1 cellular context compared by ENCODE assay signal in genomic region chr6:140921366-140922226, GRCh38.
TF ChIP-seq lines count a peak whose summit lies in the region.

No MANE protein-coding gene starts in this region.

TF ChIP-seq in SK-N-SH, 30 proteins besides CTCF, POLR2A, EP300 and RAD21 (continued from another document):
- TF ChIP-seq ZBTB33 (IDR thresholded peaks at IDR 0.05; ENCODE audit: borderline replicate concordance, low read depth) (no peak), GABPA (IDR thresholded peaks at IDR 0.05; ENCODE audit: low read depth) (no peak), MEF2A (IDR thresholded peaks at IDR 0.05; ENCODE audit: borderline replicate concordance, low read depth) (no peak), TEAD4 (IDR thresholded peaks at IDR 0.05; ENCODE audit: borderline replicate concordance, insufficient read depth) (no peak), TAF1 (IDR thresholded peaks at IDR 0.05; ENCODE audit: borderline replicate concordance, low read depth, low read length) (no peak), FOXJ3 (CRISPR knock-in tag; IDR thresholded peaks at IDR 0.05) (no peak), MXI1 (IDR thresholded peaks at IDR 0.05; ENCODE audit: low read depth, low read length) (no peak), FOSL2 (IDR thresholded peaks at IDR 0.05; ENCODE audit: borderline replicate concordance, low read depth) (peak; percentile 36; the same call in 1 of the 2 replicates), GATA2 (CRISPR knock-in tag; IDR thresholded peaks at IDR 0.05) (no peak)
- TF ChIP-seq, protein P1, sequence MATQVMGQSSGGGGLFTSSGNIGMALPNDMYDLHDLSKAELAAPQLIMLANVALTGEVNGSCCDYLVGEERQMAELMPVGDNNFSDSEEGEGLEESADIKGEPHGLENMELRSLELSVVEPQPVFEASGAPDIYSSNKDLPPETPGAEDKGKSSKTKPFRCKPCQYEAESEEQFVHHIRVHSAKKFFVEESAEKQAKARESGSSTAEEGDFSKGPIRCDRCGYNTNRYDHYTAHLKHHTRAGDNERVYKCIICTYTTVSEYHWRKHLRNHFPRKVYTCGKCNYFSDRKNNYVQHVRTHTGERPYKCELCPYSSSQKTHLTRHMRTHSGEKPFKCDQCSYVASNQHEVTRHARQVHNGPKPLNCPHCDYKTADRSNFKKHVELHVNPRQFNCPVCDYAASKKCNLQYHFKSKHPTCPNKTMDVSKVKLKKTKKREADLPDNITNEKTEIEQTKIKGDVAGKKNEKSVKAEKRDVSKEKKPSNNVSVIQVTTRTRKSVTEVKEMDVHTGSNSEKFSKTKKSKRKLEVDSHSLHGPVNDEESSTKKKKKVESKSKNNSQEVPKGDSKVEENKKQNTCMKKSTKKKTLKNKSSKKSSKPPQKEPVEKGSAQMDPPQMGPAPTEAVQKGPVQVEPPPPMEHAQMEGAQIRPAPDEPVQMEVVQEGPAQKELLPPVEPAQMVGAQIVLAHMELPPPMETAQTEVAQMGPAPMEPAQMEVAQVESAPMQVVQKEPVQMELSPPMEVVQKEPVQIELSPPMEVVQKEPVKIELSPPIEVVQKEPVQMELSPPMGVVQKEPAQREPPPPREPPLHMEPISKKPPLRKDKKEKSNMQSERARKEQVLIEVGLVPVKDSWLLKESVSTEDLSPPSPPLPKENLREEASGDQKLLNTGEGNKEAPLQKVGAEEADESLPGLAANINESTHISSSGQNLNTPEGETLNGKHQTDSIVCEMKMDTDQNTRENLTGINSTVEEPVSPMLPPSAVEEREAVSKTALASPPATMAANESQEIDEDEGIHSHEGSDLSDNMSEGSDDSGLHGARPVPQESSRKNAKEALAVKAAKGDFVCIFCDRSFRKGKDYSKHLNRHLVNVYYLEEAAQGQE (IDR thresholded peaks at IDR 0.05; ENCODE audit: low read depth, low read length), result no peak
